ENCODE assay signal across 1 cellular context in the genomic region with DNA sequence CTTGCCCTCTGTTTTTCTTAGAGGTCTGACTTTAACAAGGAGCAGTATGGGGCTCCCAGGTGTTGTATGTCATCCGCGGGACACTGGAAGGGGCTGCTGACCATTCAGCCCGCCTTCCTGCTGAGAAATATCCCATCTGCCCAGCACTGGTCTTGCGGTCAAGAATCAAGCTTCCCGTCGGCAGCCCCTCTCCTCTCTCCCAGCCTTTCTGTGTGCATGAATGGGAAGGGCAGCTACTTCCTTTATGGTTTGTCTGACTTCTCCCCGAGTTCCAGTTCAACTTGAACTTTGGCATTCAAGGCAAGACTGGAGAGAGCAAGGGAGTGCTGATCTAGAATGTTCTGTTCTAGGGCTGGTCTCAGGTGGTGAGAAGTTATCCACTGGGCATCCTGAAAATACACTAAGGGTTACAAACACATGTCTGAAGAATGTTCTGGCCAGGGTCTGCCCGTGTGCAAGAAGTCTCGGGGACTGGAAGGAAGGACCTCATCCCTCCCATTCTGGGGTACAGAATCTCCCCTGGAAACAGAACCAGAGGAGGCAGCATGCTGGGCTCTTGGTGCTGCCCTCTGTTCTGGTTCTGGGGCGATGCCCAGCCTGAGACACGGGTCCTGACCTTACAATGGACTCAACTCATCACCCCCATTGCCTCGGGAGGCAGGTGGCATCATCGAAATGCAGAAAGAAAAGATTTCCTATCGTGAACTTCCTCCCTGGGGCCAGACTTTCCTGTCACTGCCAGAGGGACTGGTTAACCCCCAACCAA.
TF ChIP-seq lines count a peak whose summit lies in the region.

No MANE protein-coding gene starts in this region.

TF ChIP-seq in endothelial cell of umbilical vein, 7 proteins besides CTCF, POLR2A, EP300 and RAD21:
- TF ChIP-seq GATA2 (IDR thresholded peaks at IDR 0.05; ENCODE audit: insufficient read depth, insufficient read length, low read depth, low read length) (no peak), FOS (IDR thresholded peaks at IDR 0.05; ENCODE audit: borderline replicate concordance, insufficient read depth, low read length) (no peak), EZH2 (IDR thresholded peaks at IDR 0.05; ENCODE audit: borderline replicate concordance, low read depth, low read length, severe bottlenecking) (no peak), POLR2AphosphoS5 (IDR thresholded peaks at IDR 0.05; ENCODE audit: insufficient read depth, low read depth, low read length) (no peak), MYC (IDR thresholded peaks at IDR 0.05; ENCODE audit: low read depth, low read length) (no peak), JUN (IDR thresholded peaks at IDR 0.05; ENCODE audit: borderline replicate concordance, insufficient read depth, insufficient read length, low read depth) (no peak)
- TF ChIP-seq, protein P1, sequence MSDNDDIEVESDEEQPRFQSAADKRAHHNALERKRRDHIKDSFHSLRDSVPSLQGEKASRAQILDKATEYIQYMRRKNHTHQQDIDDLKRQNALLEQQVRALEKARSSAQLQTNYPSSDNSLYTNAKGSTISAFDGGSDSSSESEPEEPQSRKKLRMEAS (IDR thresholded peaks at IDR 0.05; ENCODE audit: insufficient read depth, insufficient read length) = no peak
